Comparison of ENCODE assay signal across 15 cellular contexts in genomic region chr10:96606216-96606615, GRCh38. TPM values are rescaled to one million over a fixed set of nuclear protein-coding genes. Genes with fewer than 3 reads are reported as not detected.
DNase-seq lines count a peak whose midpoint lies in the region; ATAC-seq and TF ChIP-seq lines count a peak whose summit lies in the region.
"Had no signal": no experiment of that assay in that cellular context is flagged by ENCODE, and none has a peak within 500 bp of the region (broad histone marks: within the 10 kb centered on the region; RNA-seq: fewer than 3 reads in every experiment).

No MANE protein-coding gene starts in this region.

- H3K79me1 ChIP-seq in mesenchymal stem cell (replicated peaks; ENCODE audit: low read length, poor library complexity, severe bottlenecking): no peaks in the 10 kb centered on the region

- TF ChIP-seq CTCF in brain microvascular endothelial cell (IDR thresholded peaks at IDR 0.05; ENCODE audit: low read depth, low read length, missing control alignments) (no peak), progenitor cell of endocrine pancreas (IDR thresholded peaks at IDR 0.05; ENCODE audit: unreplicated experiment) (no peak)

- H2AK5ac ChIP-seq in mesenchymal stem cell (ENCODE audit: low read length, severe bottlenecking): no peak overlapping the region

- H2BK120ac ChIP-seq in mesenchymal stem cell (ENCODE audit: low read depth, low read length): no peak overlapping the region

- H3K18ac ChIP-seq in mesenchymal stem cell (ENCODE audit: low read depth in 1 of 2, low read length in 2 of 2): no peak overlapping the region

- ATAC-seq in HG03442 (IDR thresholded peaks at IDR 0.05; ENCODE audit: unreplicated experiment) (no peak), GM21529 (IDR thresholded peaks at IDR 0.05; ENCODE audit: unreplicated experiment) (no peak)
- ATAC-seq: K562 had no signal

- H3K27me3 ChIP-seq in brain microvascular endothelial cell (replicated peaks) (no peaks in the 10 kb centered on the region), mesenchymal stem cell (ENCODE audit: control insufficient read depth in 1 of 2, insufficient read depth in 1 of 2, low read length in 2 of 2) (peaks cover 0 to 17% of the 10 kb centered on the region in 2 experiments)
- H3K27me3 ChIP-seq: BLaER1 treated with 17β-estradiol and CSF1 and Interleukin-3, amounts not matched to agents 10 nM and 100 nM; breast epithelium had no signal

- WGBS in mesenchymal stem cell: 23% methylated on average over 4 of the region's 4 CpGs

- H3K14ac ChIP-seq in mesenchymal stem cell (ENCODE audit: low read length in 2 of 2): no peak overlapping the region

- no peak overlapping the region for H2AFZ ChIP-seq in mesenchymal stem cell (ENCODE audit: low read depth, low read length)

- H3K27me3 Mint-ChIP-seq in progenitor cell of endocrine pancreas: no peaks in the 10 kb centered on the region

- H2BK12ac ChIP-seq in mesenchymal stem cell (ENCODE audit: low read length in 2 of 2): no peak overlapping the region

- H3K4me1 ChIP-seq in mesenchymal stem cell (ENCODE audit: control insufficient read depth, insufficient read depth, low read depth, low read length): peaks cover 6% of the 10 kb centered on the region
- H3K4me1 ChIP-seq: breast epithelium had no signal

- H3K27ac Mint-ChIP-seq in progenitor cell of endocrine pancreas: peak overlapping the region; percentile 60

- H3K4me1 Mint-ChIP-seq in progenitor cell of endocrine pancreas (ENCODE audit: low read depth): no peaks in the 10 kb centered on the region

- no peak overlapping the region for H3K4me2 ChIP-seq in mesenchymal stem cell (ENCODE audit: low read length, poor library complexity, severe bottlenecking)

- DNase-seq in EH (ENCODE audit: low read depth) (peak; percentile 90), LoVo (ENCODE audit: low spot score) (peak; percentile 14), brain microvascular endothelial cell (peak; percentile 37), progenitor cell of endocrine pancreas (ENCODE audit: low spot score, unreplicated experiment) (no peak), mesenchymal stem cell (no peak)
- DNase-seq in activated T-cell treated with anti-CD3 and anti-CD28 coated beads, Interleukin-2, amount 50 U/mL, for 48 hours: no peak
- DNase-seq: activated naive CD4-positive, alpha-beta T cell; DMS79; NCI-H1417; NCI-H345 had no signal

- H3K4ac ChIP-seq in mesenchymal stem cell (ENCODE audit: low read depth in 1 of 2, low read length in 2 of 2): no peak overlapping the region

- H2BK5ac ChIP-seq in mesenchymal stem cell (ENCODE audit: low read depth, low read length, poor library complexity, severe bottlenecking): no peak overlapping the region

- H3K9me3 ChIP-seq in mesenchymal stem cell (ENCODE audit: control insufficient read depth, low read length): no peaks in the 10 kb centered on the region
- H3K9me3 ChIP-seq: breast epithelium had no signal

- no peaks in the 10 kb centered on the region for H3K36me3 ChIP-seq in brain microvascular endothelial cell (replicated peaks)
- H3K36me3 ChIP-seq in mesenchymal stem cell (ENCODE audit: control insufficient read depth in 1 of 2, insufficient read depth in 2 of 2, low read depth in 1 of 2, low read length in 2 of 2): no peaks in the 10 kb centered on the region
- H3K36me3 ChIP-seq: breast epithelium had no signal

- no peak overlapping the region for H2BK15ac ChIP-seq in mesenchymal stem cell (ENCODE audit: low read depth, poor library complexity, severe bottlenecking)

- H3K27ac ChIP-seq in brain microvascular endothelial cell (no peak overlapping the region), mesenchymal stem cell (ENCODE audit: low read length, poor library complexity, severe bottlenecking) (no peak overlapping the region)
- H3K27ac ChIP-seq: breast epithelium had no signal

- no peak overlapping the region for H4K91ac ChIP-seq in mesenchymal stem cell (ENCODE audit: low read length)

- H3K4me3 Mint-ChIP-seq in progenitor cell of endocrine pancreas (ENCODE audit: low read depth): no peak overlapping the region

- H3K4me3 ChIP-seq in brain microvascular endothelial cell (ENCODE audit: low read depth, low read length) (no peak overlapping the region), mesenchymal stem cell (ENCODE audit: insufficient read depth in 1 of 2, low read depth in 1 of 2, low read length in 2 of 2) (no peak overlapping the region)
- H3K4me3 ChIP-seq: BLaER1 treated with 17β-estradiol and CSF1 and Interleukin-3, amounts not matched to agents 10 nM and 100 nM; breast epithelium; K562 had no signal

- in situ Hi-C loops in brain microvascular endothelial cell (cut with HindIII; ENCODE audit: low pct_ligation_motif_present, low sequenced_read_pairs): no loop called here

- peaks cover 17% of the 10 kb centered on the region for H3K36me3 Mint-ChIP-seq in progenitor cell of endocrine pancreas (ENCODE audit: insufficient read depth)

- no peak overlapping the region for H3K23ac ChIP-seq in mesenchymal stem cell (ENCODE audit: low read length in 2 of 2)

- H3K9ac ChIP-seq in mesenchymal stem cell (ENCODE audit: low read length): no peak overlapping the region
- H3K9ac ChIP-seq: BLaER1 treated with 17β-estradiol and CSF1 and Interleukin-3, amounts not matched to agents 10 nM and 100 nM had no signal

- no peak overlapping the region for H4K8ac ChIP-seq in mesenchymal stem cell (ENCODE audit: low read length)

- H3K9me3 Mint-ChIP-seq in progenitor cell of endocrine pancreas (ENCODE audit: low read depth): no peaks in the 10 kb centered on the region

RNA-seq across cellular contexts. Expression of gene TM9SF3, which starts 19.4 kb away (rescaled TPM):
- 140 and 152 TPM in 2 replicates for total RNA-seq in progenitor cell of endocrine pancreas
- 67.7 TPM for polyA plus RNA-seq in mesenchymal stem cell (2013, experiment 1 of 2)
- polyA plus RNA-seq in mesenchymal stem cell (2013, experiment 2 of 2): 72.9 TPM

Comparison
In these comparisons a context has a peak if more than half of its experiments do, and no peak if none do; other contexts are left out.
1. DNase-seq: peak in EH (single experiment), LoVo (single experiment) and brain microvascular endothelial cell (single experiment); none in progenitor cell of endocrine pancreas (single experiment), activated T-cell treated with anti-CD3 and anti-CD28 coated beads, Interleukin-2, amount 50 U/mL, for 48 hours (0 of 2) and mesenchymal stem cell (single experiment).